1 cellular context compared by ENCODE assay signal in genomic region chr14:94077823-94078222, GRCh38.
TF ChIP-seq lines count a peak whose summit lies in the region.

No MANE protein-coding gene starts in this region.

TF ChIP-seq in GM23338, 12 proteins besides CTCF, POLR2A, EP300 and RAD21 (continued from another document):
- TF ChIP-seq ZNF462 (CRISPR knock-in tag; IDR thresholded peaks at IDR 0.05) (no peak), ZNF114 (CRISPR knock-in tag; IDR thresholded peaks at IDR 0.05) (no peak), NANOG (IDR thresholded peaks at IDR 0.05; ENCODE audit: borderline replicate concordance) (no peak)
